1 cellular context compared by ENCODE assay signal in the genomic region with DNA sequence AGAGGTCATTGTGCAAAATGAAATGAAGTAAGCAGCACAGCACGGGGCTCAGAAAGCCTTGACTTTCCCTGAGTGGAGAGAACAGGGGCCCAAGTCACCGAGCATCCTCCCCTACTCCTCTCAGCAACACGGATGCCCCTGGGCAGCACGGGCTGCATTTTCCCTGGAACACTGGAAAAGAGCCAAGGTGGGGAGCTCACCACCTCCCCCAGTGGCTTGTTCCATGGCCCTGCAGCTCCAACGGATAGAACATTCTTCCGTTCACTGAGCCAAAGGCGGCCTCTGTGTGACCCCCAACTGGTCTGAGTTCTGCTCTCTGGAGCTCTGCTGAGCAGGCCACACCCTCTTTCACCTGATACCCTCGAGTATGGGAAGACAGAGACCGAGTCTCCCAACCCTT.
TF ChIP-seq lines count a peak whose summit lies in the region.

No MANE protein-coding gene starts in this region.

TF ChIP-seq in SK-N-SH, 30 proteins besides CTCF, POLR2A, EP300 and RAD21 (continued from another document):
- TF ChIP-seq MXI1 (IDR thresholded peaks at IDR 0.05; ENCODE audit: low read depth, low read length) (no peak), ELF1 (IDR thresholded peaks at IDR 0.05) (no peak), NFIC (IDR thresholded peaks at IDR 0.05; ENCODE audit: borderline replicate concordance) (no peak), FOXM1 (IDR thresholded peaks at IDR 0.05; ENCODE audit: low read depth) (no peak)
